25 cellular contexts compared by ENCODE assay signal in the genomic region with DNA sequence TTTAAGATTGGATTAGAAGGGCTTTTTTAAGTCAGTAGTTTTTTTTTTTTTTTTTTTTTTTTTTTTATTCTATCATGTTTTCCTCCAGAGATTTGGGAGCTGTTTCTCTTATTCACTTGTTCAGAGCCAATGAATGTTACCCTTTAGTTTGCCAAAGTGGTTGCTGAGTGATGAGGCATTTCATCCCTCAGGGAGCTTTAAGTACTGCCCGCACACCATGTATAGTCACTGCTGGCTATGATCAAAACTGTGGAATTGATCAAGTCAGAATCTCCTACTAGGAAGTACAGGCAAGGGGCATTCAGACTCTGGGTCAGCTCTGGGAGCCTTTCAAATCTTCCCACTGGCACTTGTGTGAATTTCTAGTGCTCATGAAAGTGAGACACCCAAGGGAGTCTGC.
"Had no signal": no experiment of that assay in that cellular context is flagged by ENCODE, and none has a peak within 500 bp of the region (broad histone marks: within the 10 kb centered on the region; RNA-seq: fewer than 3 reads in every experiment).

No MANE protein-coding gene starts in this region.

- H3K27me3 ChIP-seq: colonic mucosa, left lung, neural progenitor cell, right atrium auricular region, sigmoid colon, spleen, tibial nerve, upper lobe of left lung had no signal

- H3K27ac ChIP-seq: colonic mucosa, epithelial cell of prostate, left lung, neural progenitor cell, prostate gland, right atrium auricular region, sigmoid colon, skin epidermis, spleen, thoracic aorta, tibial nerve, upper lobe of left lung had no signal

- H2AFZ ChIP-seq: neural progenitor cell had no signal

- ATAC-seq: esophagus mucosa; left cardiac atrium; left lung; naive thymus-derived CD4-positive, alpha-beta T cell; stimulated activated memory B cell treated with anti-CD40 and anti-IgM and Interleukin-4, amounts not matched to agents 10 μg/mL and 1 μg/mL and 100 μg/mL, for 72 hours; stimulated activated naive CD8-positive, alpha-beta T cell treated with anti-CD3 and anti-CD28 coated beads, Interleukin-15, Interleukin-2, amounts not matched to agents 100 U/mL and 50 U/mL, for 24 hours had no signal

- H3K9me3 ChIP-seq: colonic mucosa, left lung, prostate gland, right atrium auricular region, sigmoid colon, spleen, thoracic aorta, tibial nerve, upper lobe of left lung had no signal

- H3K4me2 ChIP-seq: neural progenitor cell had no signal

- H3K4me3 ChIP-seq: colonic mucosa, left lung, neural progenitor cell, prostate gland, right atrium auricular region, sigmoid colon, skin epidermis, spleen, thoracic aorta, tibial nerve, upper lobe of left lung had no signal

- H3K4me1 ChIP-seq: colonic mucosa, left lung, prostate gland, right atrium auricular region, sigmoid colon, spleen, tibial nerve, upper lobe of left lung had no signal

- H3K36me3 ChIP-seq: colonic mucosa, left lung, neural progenitor cell, prostate gland, right atrium auricular region, sigmoid colon, spleen, thoracic aorta, tibial nerve, upper lobe of left lung had no signal

- DNase-seq: colonic mucosa; effector CD8-positive, alpha-beta T cell; endodermal cell; hypothalamus; immature natural killer cell; kidney; left cardiac atrium; left lung; mesendoderm; midbrain; naive thymus-derived CD4-positive, alpha-beta T cell; sigmoid colon; spleen; stimulated activated CD4-positive, alpha-beta T cell treated with anti-CD3 and anti-CD28 coated beads, Interleukin-4, amount 100 ng/mL, for 4 hours; stimulated activated naive CD8-positive, alpha-beta T cell treated with anti-CD3 and anti-CD28 coated beads, Interleukin-15, Interleukin-2, amounts not matched to agents 100 U/mL and 50 U/mL, for 24 hours; upper lobe of left lung had no signal
